In the genomic region with DNA sequence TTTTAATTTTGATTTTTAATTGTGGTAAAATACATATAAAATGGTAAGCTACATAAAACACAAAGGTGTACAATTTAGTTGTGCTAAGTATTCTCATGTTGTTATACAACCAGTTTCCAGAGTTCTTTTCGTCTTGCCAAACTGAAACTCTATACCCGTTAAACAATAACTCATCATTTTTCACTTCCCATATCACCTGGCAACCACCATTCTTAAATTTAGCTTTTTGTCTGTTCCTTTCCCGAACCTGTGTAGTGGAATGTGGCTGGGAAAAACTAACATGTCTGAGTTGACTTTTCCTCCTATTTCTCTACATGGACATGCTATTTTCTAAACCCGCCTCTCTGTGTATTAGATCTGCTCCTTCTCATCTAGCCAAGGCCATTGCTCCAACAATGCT, we compare ENCODE assay signal across 21 cellular contexts.
"Had no signal": no experiment of that assay in that cellular context is flagged by ENCODE, and none has a peak within 500 bp of the region (broad histone marks: within the 10 kb centered on the region; RNA-seq: fewer than 3 reads in every experiment).

No MANE protein-coding gene starts in this region.

- H3K27me3 ChIP-seq: body of pancreas, neural progenitor cell, ovary had no signal

- H3K27me3 Mint-ChIP-seq: activated CD4-positive, alpha-beta memory T cell treated with anti-CD3 and anti-CD28 coated beads for 36 hours; activated CD8-positive, alpha-beta memory T cell treated with anti-CD3 and anti-CD28 coated beads, Interleukin-2, amount 10 ng/mL, durations not matched to agents 7 days and 5 days; central memory CD8-positive, alpha-beta T cell; naive B cell had no signal

- H3K9me3 Mint-ChIP-seq: activated CD4-positive, alpha-beta memory T cell treated with anti-CD3 and anti-CD28 coated beads for 36 hours; activated naive CD4-positive, alpha-beta T cell treated with anti-CD3 and anti-CD28 coated beads, Interleukin-2, amount 50 U/mL, for 72 hours; central memory CD8-positive, alpha-beta T cell; naive B cell; neural progenitor cell; stimulated activated effector memory CD8-positive, alpha-beta T cell treated with anti-CD3 and anti-CD28 coated beads, Interleukin-12 subunit alpha, Interleukin-12 subunit beta, amount 100 ng/mL, for 72 hours had no signal

- H3K4me3 ChIP-seq: body of pancreas, left ventricle myocardium inferior, neural progenitor cell, ovary had no signal

- H3K27ac Mint-ChIP-seq: activated CD4-positive, alpha-beta memory T cell treated with anti-CD3 and anti-CD28 coated beads for 36 hours; activated CD8-positive, alpha-beta memory T cell treated with anti-CD3 and anti-CD28 coated beads, Interleukin-2, amount 10 ng/mL, durations not matched to agents 7 days and 5 days; activated naive CD4-positive, alpha-beta T cell treated with anti-CD3 and anti-CD28 coated beads, Interleukin-2, amount 50 U/mL, for 72 hours; neural progenitor cell; stimulated activated effector memory CD8-positive, alpha-beta T cell treated with anti-CD3 and anti-CD28 coated beads, Interleukin-12 subunit alpha, Interleukin-12 subunit beta, amount 100 ng/mL, for 72 hours had no signal

- H3K9ac ChIP-seq: neural progenitor cell had no signal

- H3K27ac ChIP-seq: left ventricle myocardium inferior, neural progenitor cell, ovary had no signal

- H3K4me3 Mint-ChIP-seq: activated CD4-positive, alpha-beta memory T cell treated with anti-CD3 and anti-CD28 coated beads for 36 hours; activated CD8-positive, alpha-beta memory T cell treated with anti-CD3 and anti-CD28 coated beads, Interleukin-2, amount 10 ng/mL, durations not matched to agents 7 days and 5 days; central memory CD8-positive, alpha-beta T cell; naive B cell; neural progenitor cell; stimulated activated effector memory CD8-positive, alpha-beta T cell treated with anti-CD3 and anti-CD28 coated beads, Interleukin-12 subunit alpha, Interleukin-12 subunit beta, amount 100 ng/mL, for 72 hours had no signal

- H3K9me3 ChIP-seq: body of pancreas, left ventricle myocardium inferior, ovary had no signal

- H3K4me1 Mint-ChIP-seq: central memory CD8-positive, alpha-beta T cell had no signal

- H3K36me3 ChIP-seq: ovary had no signal

- ATAC-seq: activated CD8-positive, alpha-beta memory T cell treated with anti-CD3 and anti-CD28 coated beads, Interleukin-2, amount 10 ng/mL, durations not matched to agents 7 days and 5 days; activated naive CD4-positive, alpha-beta T cell treated with anti-CD3 and anti-CD28 coated beads, Interleukin-2, amount 50 U/mL, for 72 hours; body of pancreas; sciatic nerve; stimulated activated effector memory CD8-positive, alpha-beta T cell treated with anti-CD3 and anti-CD28 coated beads, Interleukin-12 subunit alpha, Interleukin-12 subunit beta, amount 100 ng/mL, for 72 hours had no signal

- H2AFZ ChIP-seq: neural progenitor cell had no signal

- DNase-seq: activated CD4-positive, alpha-beta memory T cell treated with anti-CD3 and anti-CD28 coated beads for 36 hours; activated CD4-positive, alpha-beta T cell treated with anti-CD3 and anti-CD28 coated beads for 1 hour; activated CD8-positive, alpha-beta memory T cell treated with anti-CD3 and anti-CD28 coated beads, Interleukin-2, amount 10 ng/mL, durations not matched to agents 7 days and 5 days; activated effector memory CD4-positive, alpha-beta T cell treated with anti-CD3 and anti-CD28 coated beads, Interleukin-2, amount 50 U/mL, for 16 hours; activated T-cell treated with anti-CD3 and anti-CD28 coated beads, Interleukin-2, amount 50 U/mL, for 1 hour; amniotic stem cell; cortex of kidney; effector CD4-positive, alpha-beta T cell; foreskin fibroblast; hypothalamus; left ventricle myocardium inferior; naive B cell; ovary; stimulated activated CD4-positive, alpha-beta T cell treated with anti-CD3 and anti-CD28 coated beads, Interleukin-2, amount 100 ng/mL, for 24 hours; T-helper 9 cell had no signal

- H3K4me2 ChIP-seq: neural progenitor cell had no signal

- H3K4me1 ChIP-seq: body of pancreas, neural progenitor cell had no signal
